Comparison of ENCODE assay signal across 1 cellular context in genomic region chr12:95446511-95446910, GRCh38.
A peak's percentile ranks its signal among the peaks of the same experiment; 100 is the strongest.
TF ChIP-seq lines count a peak whose summit lies in the region.

No MANE protein-coding gene starts in this region.

TF ChIP-seq in HepG2, 621 proteins besides CTCF, POLR2A, EP300 and RAD21 (continued from another document):
- TF ChIP-seq KIAA2018 (CRISPR knock-in tag; IDR thresholded peaks at IDR 0.05; ENCODE audit: borderline replicate concordance) (no peak), GABPB1 (CRISPR knock-in tag; IDR thresholded peaks at IDR 0.05) (peak; percentile 49; the same call in 1 of the 2 replicates), UBTF (CRISPR knock-in tag; IDR thresholded peaks at IDR 0.05) (peak; percentile 58; the same call in 1 of the 2 replicates), KDM2A (CRISPR knock-in tag; IDR thresholded peaks at IDR 0.05; ENCODE audit: borderline replicate concordance, low read depth) (peak; percentile 57; the same call in 1 of the 2 replicates), ZMYM2 (CRISPR knock-in tag; IDR thresholded peaks at IDR 0.05) (0 out of 2 replicates have a peak, but pooled peaks have one; percentile 20), HMGA1 (CRISPR knock-in tag; conservative IDR thresholded peaks at IDR 0.05) (no peak), SALL1 (CRISPR knock-in tag; IDR thresholded peaks at IDR 0.05) (peak; percentile 46; the same call in 1 of the 2 replicates), ZNF430 (CRISPR knock-in tag; IDR thresholded peaks at IDR 0.05) (peak; percentile 30; the same call in 1 of the 2 replicates), KAT8 (CRISPR knock-in tag; IDR thresholded peaks at IDR 0.05) (no peak)
